15 cellular contexts compared by ENCODE assay signal in genomic region chr19:10946964-10947657, GRCh38. TPM values are rescaled to one million over a fixed set of nuclear protein-coding genes. Genes with fewer than 3 reads are reported as not detected.
DNase-seq lines count a peak whose midpoint lies in the region; ATAC-seq and TF ChIP-seq lines count a peak whose summit lies in the region.
"Had no signal": no experiment of that assay in that cellular context is flagged by ENCODE, and none has a peak within 500 bp of the region (broad histone marks: within the 10 kb centered on the region; RNA-seq: fewer than 3 reads in every experiment).

No MANE protein-coding gene starts in this region.

- no peak overlapping the region for H2AFZ ChIP-seq in Karpas-422 (ENCODE audit: low read length)

- H3K9me3 ChIP-seq in Karpas-422 (ENCODE audit: low read length), result no peaks in the 10 kb centered on the region
- no peaks in the 10 kb centered on the region for H3K9me3 ChIP-seq in lower lobe of right lung
- H3K9me3 ChIP-seq: gastroesophageal sphincter, HAP-1, tibial nerve had no signal

- H3K36me3 ChIP-seq in Karpas-422 (ENCODE audit: insufficient read depth, low read length), result no peaks in the 10 kb centered on the region
- no peaks in the 10 kb centered on the region for H3K36me3 ChIP-seq in lower lobe of right lung
- H3K36me3 ChIP-seq: gastroesophageal sphincter, HAP-1, tibial nerve had no signal

- H3K4me2 ChIP-seq in Karpas-422 (ENCODE audit: low read depth, low read length, poor library complexity, severe bottlenecking), result no peak overlapping the region

- H3K79me2 ChIP-seq in Karpas-422 (ENCODE audit: low read length), result no peaks in the 10 kb centered on the region

- no peak overlapping the region for H3K27ac ChIP-seq in Karpas-422 (ENCODE audit: low read length)
- peak overlapping the region; percentile 71 for H3K27ac ChIP-seq in lower lobe of right lung
- H3K27ac ChIP-seq: gastroesophageal sphincter, tibial nerve had no signal

- intact Hi-C loops in lower lobe of right lung (cut with DNase I), result no loop called here

- no peaks in the 10 kb centered on the region for H4K20me1 ChIP-seq in Karpas-422 (ENCODE audit: insufficient read depth, low read depth, low read length)

- H3K27me3 ChIP-seq in Karpas-422 (ENCODE audit: low read length) (no peaks in the 10 kb centered on the region), lower lobe of right lung (ENCODE audit: low read depth) (no peaks in the 10 kb centered on the region)
- H3K27me3 ChIP-seq: gastroesophageal sphincter, tibial nerve had no signal

- H3K4me3 ChIP-seq in Karpas-422 (ENCODE audit: low read length), result no peak overlapping the region
- H3K4me3 ChIP-seq in lower lobe of right lung, result no peak overlapping the region
- H3K4me3 ChIP-seq: gastroesophageal sphincter, HAP-1, tibial nerve had no signal

- H3K4me1 ChIP-seq in Karpas-422 (ENCODE audit: low read length) (no peaks in the 10 kb centered on the region), lower lobe of right lung (peaks cover 16% of the 10 kb centered on the region)
- H3K4me1 ChIP-seq: HAP-1 had no signal

- no peaks in the 10 kb centered on the region for H3K9me2 ChIP-seq in Karpas-422 (replicated peaks; ENCODE audit: insufficient read depth, low read length)

- no peak for TF ChIP-seq CTCF in lower lobe of right lung (IDR thresholded peaks at IDR 0.05)

- peak; percentile 97 for DNase-seq in A172 (ENCODE audit: low spot score)
- peak; percentile 23 for DNase-seq in Karpas-422
- DNase-seq in cerebellum (ENCODE audit: low spot score), result peak; percentile 45
- no peak for DNase-seq in lower lobe of right lung
- no peak for DNase-seq in dedifferentiated amniotic fluid mesenchymal stem cell (ENCODE audit: extremely low spot score)
- DNase-seq in activated CD4-positive, alpha-beta T cell treated with anti-CD3 and anti-CD28 coated beads for 4 hours, result no peak
- no peak for DNase-seq in hypothalamus (lab: John Stamatoyannopoulos, UW)
- DNase-seq: cortex of kidney, NCI-H146, NCI-H526 treated with DMSO at 0.1 percent for 48 hours, SIG-M5 had no signal

- ATAC-seq in lower lobe of right lung (peak; percentile 65 to 66), GM21367 (IDR thresholded peaks at IDR 0.05; ENCODE audit: unreplicated experiment) (no peak)
- ATAC-seq: gastroesophageal sphincter had no signal

- no peak overlapping the region for H3K9ac ChIP-seq in Karpas-422 (ENCODE audit: low read length)

RNA-seq across cellular contexts. Expression of gene SMARCA4, which starts 13.7 kb away (rescaled TPM):
- total RNA-seq in A172 (2014; rRNA removed; shearing (Covaris generic)), result 130 and 194 TPM in 2 replicates
- 103 and 118 TPM in 2 replicates for total RNA-seq in Karpas-422 (2014; rRNA removed; shearing (Covaris generic); ENCODE audit: low replicate concordance)
- total RNA-seq in cerebellum, result 118 TPM
- total RNA-seq in lower lobe of right lung, result 85.0 TPM

RNA-seq across cellular contexts. Expression of gene TIMM29, which starts 18.5 kb away (rescaled TPM):
- total RNA-seq in A172 (2014; rRNA removed; shearing (Covaris generic)), result 45.6 and 56.0 TPM in 2 replicates
- total RNA-seq in Karpas-422 (2014; rRNA removed; shearing (Covaris generic); ENCODE audit: low replicate concordance), result 16.5 and 28.1 TPM in 2 replicates
- total RNA-seq in cerebellum, result 18.7 TPM
- total RNA-seq in lower lobe of right lung, result 17.3 TPM

RNA-seq across cellular contexts. Expression of gene YIPF2, which starts 18.7 kb away (rescaled TPM):
- 59.4 and 72.8 TPM in 2 replicates for total RNA-seq in A172 (2014; rRNA removed; shearing (Covaris generic))
- total RNA-seq in Karpas-422 (2014; rRNA removed; shearing (Covaris generic); ENCODE audit: low replicate concordance), result 26.8 and 45.6 TPM in 2 replicates
- total RNA-seq in cerebellum, result 30.0 TPM
- 42.2 TPM for total RNA-seq in lower lobe of right lung

Comparison
In these comparisons a context has a peak if more than half of its experiments do, and no peak if none do; other contexts are left out.
1. DNase-seq: peak in A172 (single experiment), Karpas-422 (single experiment) and cerebellum (single experiment); none in lower lobe of right lung (single experiment), dedifferentiated amniotic fluid mesenchymal stem cell (single experiment), activated CD4-positive, alpha-beta T cell treated with anti-CD3 and anti-CD28 coated beads for 4 hours (0 of 2) and hypothalamus (0 of 51).